18 cellular contexts compared by ENCODE assay signal in genomic region chr3:71080517-71081083, GRCh38.
DNase-seq lines count a peak whose midpoint lies in the region; ATAC-seq and TF ChIP-seq lines count a peak whose summit lies in the region.
"Had no signal": no experiment of that assay in that cellular context is flagged by ENCODE, and none has a peak within 500 bp of the region (broad histone marks: within the 10 kb centered on the region; RNA-seq: fewer than 3 reads in every experiment).

No MANE protein-coding gene starts in this region.

- no peaks in the 10 kb centered on the region for H3K9me3 ChIP-seq in T-helper 17 cell (ENCODE audit: control insufficient read depth, low read length, poor library complexity, severe bottlenecking)
- no peaks in the 10 kb centered on the region for H3K9me3 ChIP-seq in esophagus muscularis mucosa
- H3K9me3 ChIP-seq in right cardiac atrium (ENCODE audit: control insufficient read depth, low read length): no peaks in the 10 kb centered on the region
- H3K9me3 ChIP-seq: Caco-2, esophagus squamous epithelium, lower lobe of right lung, pancreas, testis had no signal

- peak overlapping the region; percentile 34 for H3K4me3 Mint-ChIP-seq in activated naive CD4-positive, alpha-beta T cell treated with anti-CD3 and anti-CD28 coated beads for 36 hours
- peak overlapping the region; percentile 31 for H3K4me3 Mint-ChIP-seq in T-helper 17 cell

- H3K4me3 ChIP-seq in esophagus muscularis mucosa (no peak overlapping the region), right cardiac atrium (ENCODE audit: low read length) (no peak overlapping the region)
- H3K4me3 ChIP-seq: esophagus squamous epithelium, lower lobe of right lung, pancreas, testis had no signal

- no peak for TF ChIP-seq POLR2A in esophagus muscularis mucosa (IDR thresholded peaks at IDR 0.05; ENCODE audit: low read depth)

- intact Hi-C loops in activated naive CD4-positive, alpha-beta T cell treated with anti-CD3 and anti-CD28 coated beads for 36 hours (cut with micrococcal nuclease): no loop called here
- intact Hi-C loops in esophagus muscularis mucosa (cut with DNase I) (no loop called here), right cardiac atrium (cut with DNase I) (no loop called here)

- H3K36me3 ChIP-seq in esophagus muscularis mucosa: no peaks in the 10 kb centered on the region
- H3K36me3 ChIP-seq: esophagus squamous epithelium, lower lobe of right lung, pancreas had no signal

- H3K4me1 Mint-ChIP-seq in activated naive CD4-positive, alpha-beta T cell treated with anti-CD3 and anti-CD28 coated beads for 36 hours (ENCODE audit: low read depth): peaks cover 88% of the 10 kb centered on the region
- peaks cover 71% of the 10 kb centered on the region for H3K4me1 Mint-ChIP-seq in T-helper 17 cell

- ATAC-seq in T-helper 17 cell: no peak
- peak; percentile 29 for ATAC-seq in stimulated activated naive CD8-positive, alpha-beta T cell treated with anti-CD3 and anti-CD28 coated beads, Interleukin-15, Interleukin-2, amounts not matched to agents 100 U/mL and 50 U/mL, for 24 hours
- ATAC-seq in right cardiac atrium: no peak
- ATAC-seq: lower lobe of right lung, pancreas had no signal

- no peak for TF ChIP-seq CTCF in esophagus muscularis mucosa (IDR thresholded peaks at IDR 0.05)

- H3K27ac ChIP-seq in esophagus muscularis mucosa (replicated peaks in 1 of 4) (peak overlapping the region; percentile 45 to 98 (median 52)), right cardiac atrium (ENCODE audit: low read length) (no peak overlapping the region)
- H3K27ac ChIP-seq: esophagus squamous epithelium, lower lobe of right lung, pancreas, testis had no signal

- no peaks in the 10 kb centered on the region for H3K9me3 Mint-ChIP-seq in activated naive CD4-positive, alpha-beta T cell treated with anti-CD3 and anti-CD28 coated beads for 36 hours

- peak overlapping the region; percentile 70 for H3K27ac Mint-ChIP-seq in activated naive CD4-positive, alpha-beta T cell treated with anti-CD3 and anti-CD28 coated beads for 36 hours
- H3K27ac Mint-ChIP-seq in T-helper 17 cell: no peak overlapping the region

- CTCF ChIA-PET in activated naive CD4-positive, alpha-beta T cell treated with anti-CD3 and anti-CD28 coated beads for 36 hours (lab: Charles Lee): interaction anchor here (1.3 to 2.1 kb wide), 2 partner anchors 10 to 74 kb away, joined by 3 to 7 read pairs; no protein-coding TSS in a partner anchor

- no peak for DNase-seq in activated naive CD4-positive, alpha-beta T cell treated with anti-CD3 and anti-CD28 coated beads for 36 hours
- DNase-seq in activated naive CD4-positive, alpha-beta T cell (lab: John Stamatoyannopoulos, UW): no peak
- DNase-seq in T-helper 17 cell (no peak), esophagus muscularis mucosa (ENCODE audit: extremely low spot score) (no peak), 8988T (no peak), NCI-H510A (lab: John Stamatoyannopoulos, UW) (no peak), right cardiac atrium (no peak)
- DNase-seq in stimulated activated naive CD8-positive, alpha-beta T cell treated with anti-CD3 and anti-CD28 coated beads, Interleukin-15, Interleukin-2, amounts not matched to agents 100 U/mL and 50 U/mL, for 24 hours: no peak
- DNase-seq: Caco-2; EL; esophagus squamous epithelium; GOT3; lower lobe of right lung; NCI-H146; pancreas; small intestine; stimulated activated CD4-positive, alpha-beta T cell treated with anti-CD3 and anti-CD28 coated beads, Interleukin-4, amount 100 ng/mL, for 24 hours; testis had no signal

- H3K27me3 Mint-ChIP-seq in activated naive CD4-positive, alpha-beta T cell treated with anti-CD3 and anti-CD28 coated beads for 36 hours (ENCODE audit: low read depth): no peaks in the 10 kb centered on the region
- H3K27me3 Mint-ChIP-seq in T-helper 17 cell: no peaks in the 10 kb centered on the region

- peaks cover 21 to 89% (median 67%) of the 10 kb centered on the region in 4 donors for H3K4me1 ChIP-seq in esophagus muscularis mucosa
- peaks cover 4% of the 10 kb centered on the region for H3K4me1 ChIP-seq in right cardiac atrium (ENCODE audit: control insufficient read depth, insufficient read depth, low read length)
- H3K4me1 ChIP-seq: Caco-2, testis had no signal

- TF ChIP-seq EP300 in esophagus muscularis mucosa (IDR thresholded peaks at IDR 0.05): no peak

- peaks cover 7% of the 10 kb centered on the region for H3K36me3 Mint-ChIP-seq in activated naive CD4-positive, alpha-beta T cell treated with anti-CD3 and anti-CD28 coated beads for 36 hours (ENCODE audit: low read depth)
- H3K36me3 Mint-ChIP-seq in T-helper 17 cell (ENCODE audit: low read depth): peaks cover 3% of the 10 kb centered on the region

- H3K27me3 ChIP-seq in esophagus muscularis mucosa (no peaks in the 10 kb centered on the region), right cardiac atrium (ENCODE audit: control insufficient read depth, insufficient read depth) (no peaks in the 10 kb centered on the region)
- H3K27me3 ChIP-seq: esophagus squamous epithelium, pancreas, testis had no signal

- 70% methylated on average over 4 of the region's 4 CpGs for WGBS in esophagus muscularis mucosa
- WGBS in right cardiac atrium: 96% methylated on average over 4 of the region's 4 CpGs
